ENCODE assay signal across 21 cellular contexts in genomic region chr10:89518108-89518507, GRCh38. TPM values are rescaled to one million over a fixed set of nuclear protein-coding genes. Genes with fewer than 3 reads are reported as not detected.
DNase-seq lines count a peak whose midpoint lies in the region; ATAC-seq, FAIRE-seq and TF ChIP-seq lines count a peak whose summit lies in the region.
"Had no signal": no experiment of that assay in that cellular context is flagged by ENCODE, and none has a peak within 500 bp of the region (broad histone marks: within the 10 kb centered on the region; RNA-seq: fewer than 3 reads in every experiment).

No MANE protein-coding gene starts in this region.

- dilution Hi-C loops in keratinocyte (cut with MboI; ENCODE audit: extremely low pct_ligation_motif_present, low sequenced_read_pairs), result no loop called here

- H3K27me3 ChIP-seq in ascending aorta, result no peaks in the 10 kb centered on the region
- H3K27me3 ChIP-seq in keratinocyte (ENCODE audit: control insufficient read depth, extremely low read depth, insufficient read depth, low read length), result no peaks in the 10 kb centered on the region
- H3K27me3 ChIP-seq in smooth muscle cell (ENCODE audit: low read depth), result no peaks in the 10 kb centered on the region
- H3K27me3 ChIP-seq: spleen had no signal

- H3K27me3 Mint-ChIP-seq in effector memory CD8-positive, alpha-beta T cell, result peaks cover 0 to 11% of the 10 kb centered on the region in 2 donors

- no peak for ATAC-seq in effector memory CD8-positive, alpha-beta T cell (replicated peaks)
- ATAC-seq in HG03521 (IDR thresholded peaks at IDR 0.05; ENCODE audit: unreplicated experiment), result no peak
- ATAC-seq: mucosa of descending colon had no signal

- H3K36me3 Mint-ChIP-seq in effector memory CD8-positive, alpha-beta T cell (ENCODE audit: insufficient read depth), result no peaks in the 10 kb centered on the region

- H3K4me1 ChIP-seq in ascending aorta, result peaks cover 0 to 25% of the 10 kb centered on the region in 2 donors
- H3K4me1 ChIP-seq in keratinocyte (ENCODE audit: control insufficient read depth, extremely low read depth, insufficient read depth, low read length), result peaks cover 21% of the 10 kb centered on the region
- H3K4me1 ChIP-seq in smooth muscle cell (ENCODE audit: low read depth), result peaks cover 8% of the 10 kb centered on the region
- H3K4me1 ChIP-seq: spleen had no signal

- no peak overlapping the region for H3K4me3 ChIP-seq in ascending aorta
- no peak overlapping the region for H3K4me3 ChIP-seq in keratinocyte (ENCODE audit: control insufficient read depth in 2 of 3, extremely low read depth in 1 of 3, insufficient read depth in 2 of 3, low read depth in 1 of 3, low read length in 3 of 3)
- H3K4me3 ChIP-seq in smooth muscle cell, result no peak overlapping the region
- H3K4me3 ChIP-seq: mucosa of descending colon, spleen had no signal

- H3K4me3 Mint-ChIP-seq in effector memory CD8-positive, alpha-beta T cell, result no peak overlapping the region

- no peaks in the 10 kb centered on the region for H3K9me3 ChIP-seq in ascending aorta
- no peaks in the 10 kb centered on the region for H3K9me3 ChIP-seq in keratinocyte (ENCODE audit: control insufficient read depth, low read depth, low read length)
- H3K9me3 ChIP-seq in smooth muscle cell (replicated peaks; ENCODE audit: low read depth), result no peaks in the 10 kb centered on the region
- H3K9me3 ChIP-seq: mucosa of descending colon, spleen had no signal

- TF ChIP-seq CTCF in ascending aorta (IDR thresholded peaks at IDR 0.05) (no peak), keratinocyte (optimal IDR thresholded peaks at IDR 0.05 in 1 of 3, IDR thresholded peaks at IDR 0.05 in 1 of 3, conservative IDR thresholded peaks at IDR 0.05 in 1 of 3; ENCODE audit: extremely low read depth in 1 of 3, insufficient read depth in 2 of 3, low read length in 3 of 3) (no peak), smooth muscle cell (IDR thresholded peaks at IDR 0.05; ENCODE audit: borderline replicate concordance, insufficient read depth, poor library complexity, severe bottlenecking) (no peak)

- H3K4me1 Mint-ChIP-seq in effector memory CD8-positive, alpha-beta T cell (ENCODE audit: low read depth in 2 of 2), result peaks cover 0 to 2% of the 10 kb centered on the region in 2 donors

- WGBS in smooth muscle cell (ENCODE audit: low lambda C conversion rate), result 81% methylated on average over 3 of the region's 3 CpGs

- peak; percentile 17 for FAIRE-seq in keratinocyte (lab: Jason Lieb, UNC)
- FAIRE-seq in frontal cortex (lab: Jason Lieb, UNC), result no peak
- FAIRE-seq: urothelium cell line had no signal

- no peak overlapping the region for H3K4me2 ChIP-seq in keratinocyte (ENCODE audit: control insufficient read depth, extremely low read depth, insufficient read depth, low read depth, low read length)
- no peak overlapping the region for H3K4me2 ChIP-seq in smooth muscle cell

- H4K20me1 ChIP-seq in keratinocyte (ENCODE audit: control insufficient read depth, extremely low read depth, insufficient read depth, low read length) (no peaks in the 10 kb centered on the region), smooth muscle cell (ENCODE audit: low read depth) (no peaks in the 10 kb centered on the region)

- peak; percentile 39 for DNase-seq in EH (ENCODE audit: low read depth)
- DNase-seq in ascending aorta (ENCODE audit: low spot score in 2 of 2), result peak in 1 of 2 donors; percentile 69
- no peak for DNase-seq in keratinocyte (ENCODE audit: low read depth, low spot score)
- no peak for DNase-seq in smooth muscle cell (lab: John Stamatoyannopoulos, UW; ENCODE audit: unreplicated experiment)
- DNase-seq in frontal cortex (ENCODE audit: low spot score in 2 of 2), result no peak
- DNase-seq in NCI-H345 (lab: John Stamatoyannopoulos, UW), result no peak
- no peak for DNase-seq in effector memory CD8-positive, alpha-beta T cell
- DNase-seq: activated CD4-positive, CD25-positive, alpha-beta regulatory T cell treated with anti-CD3 and anti-CD28 coated beads, Interleukin-2, amount 50 U/mL, for 72 hours; amniotic stem cell; COR-L47; cortex of kidney; islet precursor cell; mucosa of descending colon; NCI-H1436 treated with DMSO at 0.1 percent for 48 hours; NCI-H2227 treated with DMSO at 0.1 percent for 48 hours; SIG-M5; spleen had no signal

- no peak overlapping the region for H3K27ac Mint-ChIP-seq in effector memory CD8-positive, alpha-beta T cell
- H3K27ac Mint-ChIP-seq: activated T-helper 2 cell treated with anti-CD3 and anti-CD28 coated beads, Interferon-gamma antibody, Interleukin-2, Interleukin-4, amounts not matched to agents 10 μg/mL and 5 μg/mL and 100 μg/mL, durations not matched to agents 14 hours and 24 hours and 36 hours had no signal

- H3K79me2 ChIP-seq in keratinocyte (ENCODE audit: control insufficient read depth, insufficient read depth, low read length), result no peaks in the 10 kb centered on the region
- H3K79me2 ChIP-seq in smooth muscle cell (ENCODE audit: low read depth), result no peaks in the 10 kb centered on the region

- H3K9me1 ChIP-seq in keratinocyte (ENCODE audit: control insufficient read depth, extremely low read depth, insufficient read depth, low read length), result no peaks in the 10 kb centered on the region

- H3K9ac ChIP-seq in keratinocyte (ENCODE audit: control insufficient read depth, extremely low read depth, insufficient read depth, low read length), result no peak overlapping the region
- no peak overlapping the region for H3K9ac ChIP-seq in smooth muscle cell (ENCODE audit: low read depth)

- H3K36me3 ChIP-seq in ascending aorta (no peaks in the 10 kb centered on the region), keratinocyte (ENCODE audit: control insufficient read depth in 2 of 2, extremely low read depth in 1 of 2, insufficient read depth in 2 of 2, low read length in 2 of 2) (no peaks in the 10 kb centered on the region), smooth muscle cell (ENCODE audit: low read depth) (no peaks in the 10 kb centered on the region)
- H3K36me3 ChIP-seq: spleen had no signal

- H3K9me3 Mint-ChIP-seq in effector memory CD8-positive, alpha-beta T cell, result no peaks in the 10 kb centered on the region
- H3K9me3 Mint-ChIP-seq: activated T-helper 2 cell treated with anti-CD3 and anti-CD28 coated beads, Interferon-gamma antibody, Interleukin-2, Interleukin-4, amounts not matched to agents 10 μg/mL and 5 μg/mL and 100 μg/mL, durations not matched to agents 14 hours and 24 hours and 36 hours had no signal

- H2AFZ ChIP-seq in keratinocyte (ENCODE audit: control insufficient read depth, low read length) (peak overlapping the region; percentile 17), smooth muscle cell (ENCODE audit: low read depth) (peak overlapping the region; percentile 5)

- H3F3A ChIP-seq in smooth muscle cell (ENCODE audit: low read depth), result peaks cover 30% of the 10 kb centered on the region

- H3K27ac ChIP-seq in ascending aorta (peak overlapping the region; percentile 55 to 62), keratinocyte (ENCODE audit: control insufficient read depth, insufficient read depth, low read length) (no peak overlapping the region), smooth muscle cell (ENCODE audit: low read depth) (peak overlapping the region; percentile 39)
- H3K27ac ChIP-seq: epithelial cell of prostate, spleen had no signal

- intact Hi-C loops in ascending aorta (cut with DNase I), result no loop called here

RNA-seq across cellular contexts. Expression of gene SLC16A12, which starts 17.3 kb away (rescaled TPM):
- total RNA-seq in ascending aorta (not detected), smooth muscle cell (not detected in 2 replicates), frontal cortex (1.2 TPM)
- polyA plus RNA-seq in keratinocyte (0.09 to 0.10 TPM (median 0.10 TPM) in 3 replicates), smooth muscle cell (not detected in 2 replicates)
- not detected for polyA plus RNA-seq in keratinocyte (2011; ENCODE audit: low read depth)
- 0.03 and 0.05 TPM in 2 replicates for polyA plus RNA-seq in keratinocyte (2011; cell fraction: cytosol; rRNA removed)
- 0.10 and 0.17 TPM in 2 replicates for polyA plus RNA-seq in keratinocyte (2011; cell fraction: nucleus; rRNA removed)
- polyA plus RNA-seq in keratinocyte (2012; ENCODE audit: low replicate concordance), result 0.02 TPM in 1 of 2 replicates, not detected in the other
- polyA minus RNA-seq in keratinocyte, result 0.16 to 0.26 TPM in 2 of 3 replicates, not detected in the other
- not detected for polyA minus RNA-seq in keratinocyte (2011; cell fraction: cytosol; rRNA and poly(A)+ RNA removed)
- 0.23 TPM in 1 of 2 replicates, not detected in the other for polyA minus RNA-seq in keratinocyte (2011; cell fraction: nucleus; rRNA and poly(A)+ RNA removed)
- total RNA-seq: activated T-helper 2 cell treated with anti-CD3 and anti-CD28 coated beads, Interferon-gamma antibody, Interleukin-2, Interleukin-4, amounts not matched to agents 10 μg/mL and 5 μg/mL and 100 μg/mL, durations not matched to agents 14 hours and 24 hours and 36 hours had no signal
